11 cellular contexts compared by ENCODE assay signal in genomic region chr12:49223122-49223521, GRCh38. TPM values are rescaled to one million over a fixed set of nuclear protein-coding genes. Genes with fewer than 3 reads are reported as not detected.
DNase-seq lines count a peak whose midpoint lies in the region; ATAC-seq, FAIRE-seq and TF ChIP-seq lines count a peak whose summit lies in the region.
"Had no signal": no experiment of that assay in that cellular context is flagged by ENCODE, and none has a peak within 500 bp of the region (broad histone marks: within the 10 kb centered on the region; RNA-seq: fewer than 3 reads in every experiment).

No MANE protein-coding gene starts in this region.

- H4K20me1 ChIP-seq in fibroblast of lung (ENCODE audit: control insufficient read depth, extremely low read depth, insufficient read depth, low read length), result no peaks in the 10 kb centered on the region

- H3K4me3 Mint-ChIP-seq in WTC11, result no peak overlapping the region
- H3K4me3 Mint-ChIP-seq: naive thymus-derived CD4-positive, alpha-beta T cell had no signal

- no peak overlapping the region for H3K4me3 ChIP-seq in AG04450 (ENCODE audit: low read depth, low read length)
- H3K4me3 ChIP-seq in fibroblast of lung (replicated peaks in 1 of 4; ENCODE audit: control extremely low read depth in 1 of 4, insufficient read depth in 1 of 4, low read depth in 3 of 4, low read length in 4 of 4), result no peak overlapping the region
- H3K4me3 ChIP-seq in sigmoid colon, result no peak overlapping the region

- no peak for TF ChIP-seq POLR2A in sigmoid colon (IDR thresholded peaks at IDR 0.05)

- H3K9me3 Mint-ChIP-seq in WTC11, result no peaks in the 10 kb centered on the region
- H3K9me3 Mint-ChIP-seq: naive thymus-derived CD4-positive, alpha-beta T cell had no signal

- no peak overlapping the region for H3K27ac Mint-ChIP-seq in WTC11

- H3K27me3 ChIP-seq in AG04450 (ENCODE audit: control insufficient read depth, insufficient read depth, low read length), result no peaks in the 10 kb centered on the region
- H3K27me3 ChIP-seq in fibroblast of lung (ENCODE audit: control insufficient read depth, insufficient read depth, low read length), result no peaks in the 10 kb centered on the region
- no peaks in the 10 kb centered on the region for H3K27me3 ChIP-seq in sigmoid colon

- DNase-seq in AG04450 (ENCODE audit: low read depth, low spot score) (no peak), WTC11 (ENCODE audit: low spot score) (no peak), fibroblast of lung (ENCODE audit: low read depth in 2 of 2) (no peak), sigmoid colon (no peak), GM19240 (ENCODE audit: insufficient read length, low spot score) (no peak), T1000 (lab: John Stamatoyannopoulos, UW) (no peak), HTR-8/SVneo (ENCODE audit: insufficient read length, low spot score) (no peak)
- DNase-seq: activated naive CD4-positive, alpha-beta T cell treated with Interleukin-2 at 50 U/mL for 16 hours; cortex of kidney; naive thymus-derived CD4-positive, alpha-beta T cell had no signal

- TF ChIP-seq CTCF in AG04450 (IDR thresholded peaks at IDR 0.05; ENCODE audit: low read depth, low read length), result no peak
- no peak for TF ChIP-seq CTCF in WTC11 (IDR thresholded peaks at IDR 0.05)
- TF ChIP-seq CTCF in fibroblast of lung (conservative IDR thresholded peaks at IDR 0.05 in 1 of 2, IDR thresholded peaks at IDR 0.05 in 1 of 2; ENCODE audit: low read depth in 1 of 2, low read length in 2 of 2), result no peak
- TF ChIP-seq CTCF in sigmoid colon (IDR thresholded peaks at IDR 0.05), result no peak

- CTCF ChIA-PET in AG04450 (lab: Charles Lee), result interaction anchor here (0.8 to 2.4 kb wide), 5 partner anchors 11 to 134 kb away, joined by 3 to 29 read pairs (median 9); no protein-coding TSS in a partner anchor
- CTCF ChIA-PET in WTC11 (lab: Charles Lee), result interaction anchor here (0.6 to 4.3 kb wide), 8 partner anchors 11 to 236 kb away, joined by 3 to 29 read pairs (median 3); no protein-coding TSS in a partner anchor

- H3K4me2 ChIP-seq in fibroblast of lung (ENCODE audit: extremely low read depth, insufficient read depth, low read length), result peak overlapping the region; percentile 84

- peak overlapping the region; percentile 91 for H3K27ac ChIP-seq in AG04450 (ENCODE audit: low read depth, low read length)
- peak overlapping the region; percentile 83 for H3K27ac ChIP-seq in fibroblast of lung (ENCODE audit: insufficient read depth, low read length)
- peak overlapping the region; percentile 73 to 88 (median 82) for H3K27ac ChIP-seq in sigmoid colon

- no peaks in the 10 kb centered on the region for H3K79me2 ChIP-seq in fibroblast of lung (ENCODE audit: control insufficient read depth, insufficient read depth, low read length)

- TF ChIP-seq EP300 in sigmoid colon (IDR thresholded peaks at IDR 0.05), result no peak

- FAIRE-seq in HTR-8/SVneo (lab: Jason Lieb, UNC), result no peak

- H3K4me1 ChIP-seq in fibroblast of lung (ENCODE audit: control insufficient read depth, extremely low read depth, insufficient read depth, low read length) (peaks cover 10% of the 10 kb centered on the region), sigmoid colon (peaks cover 0 to 26% (median 14%) of the 10 kb centered on the region in 4 donors)

- peak overlapping the region; percentile 56 for H2AFZ ChIP-seq in fibroblast of lung (ENCODE audit: low read length)

- intact Hi-C loops in sigmoid colon (cut with DNase I), result no loop called here

- POLR2A ChIA-PET in AG04450 (lab: Yijun Ruan, JAX) (interaction anchor here (0.6 to 3.0 kb wide), 14 partner anchors 9 to 399 kb away, joined by 3 to 49 read pairs (median 4); partner anchors contain the start of genes TROAP, TUBA1A and TUBA1B), WTC11 (lab: Charles Lee) (interaction anchor here (0.6 to 1.0 kb wide), 3 partner anchors 10 to 43 kb away, joined by 3 to 6 read pairs (median 4); no protein-coding TSS in a partner anchor)

- ATAC-seq in WTC11 (no peak), HG03280 (IDR thresholded peaks at IDR 0.05; ENCODE audit: unreplicated experiment) (no peak)

- no peaks in the 10 kb centered on the region for H3K27me3 Mint-ChIP-seq in WTC11 (ENCODE audit: low read depth)

- 92 to 95% methylated on average over 1 of the region's 1 CpG for WGBS in sigmoid colon, 2 donors

- no peaks in the 10 kb centered on the region for H3K4me1 Mint-ChIP-seq in WTC11

- peak overlapping the region; percentile 40 for H3K9ac ChIP-seq in fibroblast of lung (ENCODE audit: insufficient read depth, low read length)

- no peaks in the 10 kb centered on the region for H3K9me3 ChIP-seq in AG04450 (ENCODE audit: control insufficient read depth, insufficient read depth, low read length)
- no peaks in the 10 kb centered on the region for H3K9me3 ChIP-seq in fibroblast of lung (ENCODE audit: control insufficient read depth, insufficient read depth, low read depth, low read length)
- no peaks in the 10 kb centered on the region for H3K9me3 ChIP-seq in sigmoid colon

- no peaks in the 10 kb centered on the region for H3K36me3 Mint-ChIP-seq in WTC11
- H3K36me3 Mint-ChIP-seq: naive thymus-derived CD4-positive, alpha-beta T cell had no signal

- no peaks in the 10 kb centered on the region for H3K36me3 ChIP-seq in fibroblast of lung (ENCODE audit: control insufficient read depth, insufficient read depth, low read length)
- H3K36me3 ChIP-seq in sigmoid colon, result no peaks in the 10 kb centered on the region

TF ChIP-seq in WTC11, 78 proteins besides CTCF, POLR2A, EP300 and RAD21:
- TF ChIP-seq TEAD1 (CRISPR knock-in tag; IDR thresholded peaks at IDR 0.05) (no peak), ZNF121 (CRISPR knock-in tag; IDR thresholded peaks at IDR 0.05) (peak; percentile 24; the same call in 1 of the 2 replicates), PREB (CRISPR knock-in tag; IDR thresholded peaks at IDR 0.05; ENCODE audit: borderline replicate concordance) (no peak), FOXJ3 (CRISPR knock-in tag; IDR thresholded peaks at IDR 0.05; ENCODE audit: borderline replicate concordance) (no peak), ESRRA (CRISPR knock-in tag; IDR thresholded peaks at IDR 0.05; ENCODE audit: borderline replicate concordance) (no peak), ZNF317 (CRISPR knock-in tag; IDR thresholded peaks at IDR 0.05; ENCODE audit: borderline replicate concordance, low read depth) (no peak), ZNF138 (CRISPR knock-in tag; conservative IDR thresholded peaks at IDR 0.05) (no peak)

RNA-seq across cellular contexts. Expression of gene TUBA1A, which starts 34.2 kb away (rescaled TPM):
- polyA plus RNA-seq in AG04450 (2011; rRNA removed), result 1,918 and 2,457 TPM in 2 replicates
- 1,554 and 1,978 TPM in 2 replicates for polyA minus RNA-seq in AG04450 (2011; rRNA and poly(A)+ RNA removed)
- 195 to 226 TPM (median 203 TPM) in 3 replicates for total RNA-seq in WTC11 (2021)
- total RNA-seq in fibroblast of lung, result 772 and 888 TPM in 2 replicates
- polyA plus RNA-seq in fibroblast of lung, result 2,642 and 3,496 TPM in 2 replicates
- polyA plus RNA-seq in fibroblast of lung (2012), result 1,551 and 1,948 TPM in 2 replicates
- 4,230 and 5,465 TPM in 2 replicates for polyA minus RNA-seq in fibroblast of lung (ENCODE audit: low replicate concordance)
- 100 to 1,000 TPM; 614 to 677 (median 635) TPM for total RNA-seq in sigmoid colon
- 100 to 1,000 TPM in 1 of 3 donors, 10 to 100 TPM in 2; 20.1 to 129 (median 41.4) TPM for polyA plus RNA-seq in sigmoid colon

RNA-seq across cellular contexts. Expression of gene TUBA1C, which starts 41.8 kb away (rescaled TPM):
- 947 and 1,207 TPM in 2 replicates for polyA plus RNA-seq in AG04450 (2011; rRNA removed)
- 1,413 and 1,753 TPM in 2 replicates for polyA minus RNA-seq in AG04450 (2011; rRNA and poly(A)+ RNA removed)
- 458 to 540 TPM (median 478 TPM) in 3 replicates for total RNA-seq in WTC11 (2021)
- 121 and 164 TPM in 2 replicates for total RNA-seq in fibroblast of lung
- 1,111 and 2,663 TPM in 2 replicates for polyA plus RNA-seq in fibroblast of lung
- polyA plus RNA-seq in fibroblast of lung (2012), result 412 and 839 TPM in 2 replicates
- 1,833 and 3,318 TPM in 2 replicates for polyA minus RNA-seq in fibroblast of lung (ENCODE audit: low replicate concordance)
- total RNA-seq in sigmoid colon, result 100 to 1,000 TPM in 1 of 4 donors, 10 to 100 TPM in 3; 54.8 to 108 (median 87.2) TPM
- polyA plus RNA-seq in sigmoid colon, result 100 to 1,000 TPM; 411 to 694 (median 519) TPM
